In the genomic region with DNA sequence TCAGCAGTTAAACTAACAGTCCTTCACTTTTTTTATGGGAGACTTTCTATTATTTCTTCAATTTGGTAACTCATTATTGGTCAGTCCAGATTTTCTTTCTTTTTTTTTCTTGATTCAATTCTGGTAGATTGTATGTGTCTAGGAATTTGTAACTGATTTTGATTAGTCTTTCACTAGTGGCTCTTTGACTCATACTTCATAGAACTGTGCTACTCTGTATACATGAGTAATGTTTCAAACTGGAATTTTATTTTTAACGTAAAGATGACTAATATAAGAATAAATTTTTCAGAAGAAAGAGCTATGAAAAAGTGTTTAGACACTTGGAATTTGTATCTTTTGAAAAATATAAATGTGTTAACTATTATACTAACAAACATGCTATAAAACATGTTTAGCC, we compare ENCODE assay signal across 32 cellular contexts.
"Had no signal": no experiment of that assay in that cellular context is flagged by ENCODE, and none has a peak within 500 bp of the region (broad histone marks: within the 10 kb centered on the region; RNA-seq: fewer than 3 reads in every experiment).

No MANE protein-coding gene starts in this region.

- H3K4me1 ChIP-seq: adrenal gland, body of pancreas, breast epithelium had no signal

- H3K4me3 ChIP-seq: adrenal gland, body of pancreas, breast epithelium had no signal

- DNase-seq: activated B cell treated with CpG ODN at 0.5 μM for 24 hours; activated CD4-positive, alpha-beta memory T cell treated with anti-CD3 and anti-CD28 coated beads for 36 hours; activated CD4-positive, alpha-beta T cell treated with anti-CD3 and anti-CD28 coated beads for 4 hours; activated CD4-positive, alpha-beta T cell treated with anti-CD3 and anti-CD28 coated beads, Interleukin-2, amount 10 ng/mL, durations not matched to agents 24 days and 14 days; activated CD4-positive, alpha-beta T cell treated with anti-CD3 and anti-CD28 coated beads, Interleukin-2, amount 50 U/mL, for 1 hour; activated CD4-positive, alpha-beta T cell treated with anti-CD3 and anti-CD28 coated beads, Interleukin-2, amount 50 U/mL, for 4 hours; activated CD4-positive, CD25-positive, alpha-beta regulatory T cell treated with anti-CD3 and anti-CD28 coated beads, Interleukin-2, amount 50 U/mL, for 72 hours; activated CD8-positive, alpha-beta memory T cell treated with anti-CD3 and anti-CD28 coated beads, Interleukin-2, amount 50 U/mL, for 4 hours; activated CD8-positive, alpha-beta T cell treated with anti-CD3 and anti-CD28 coated beads for 36 hours; activated effector memory CD4-positive, alpha-beta T cell treated with anti-CD3 and anti-CD28 coated beads, Interleukin-2, amount 50 U/mL, for 16 hours; activated gamma-delta T cell treated with Interleukin-2 at 50 U/mL for 16 hours; activated naive CD4-positive, alpha-beta T cell; activated naive CD4-positive, alpha-beta T cell treated with anti-CD3 and anti-CD28 coated beads for 36 hours; activated naive CD4-positive, alpha-beta T cell treated with anti-CD3 and anti-CD28 coated beads, Interleukin-2, amount 50 U/mL, for 16 hours; activated naive CD8-positive, alpha-beta T cell treated with anti-CD3 and anti-CD28 coated beads for 36 hours; activated T-cell treated with anti-CD3 and anti-CD28 coated beads for 4 hours; activated T-cell treated with anti-CD3 and anti-CD28 coated beads, Interleukin-2, amount 50 U/mL, for 1 hour; activated T-cell treated with anti-CD3 and anti-CD28 coated beads, Interleukin-2, amount 50 U/mL, for 4 hours; activated T-cell treated with anti-CD3 and anti-CD28 coated beads, Interleukin-2, amount 50 U/mL, for 72 hours; adrenal gland; amniotic stem cell; aorta; body of pancreas; brain microvascular endothelial cell; central memory CD4-positive, alpha-beta T cell; T-helper 1 cell; T-helper 2 cell; T-helper 9 cell had no signal

- H3K27ac ChIP-seq: adrenal gland, body of pancreas, brain microvascular endothelial cell, breast epithelium, VCaP had no signal

- H3K9me3 ChIP-seq: adrenal gland, body of pancreas had no signal

- H3K36me3 ChIP-seq: adrenal gland, brain microvascular endothelial cell, breast epithelium had no signal

- H3K27me3 ChIP-seq: adrenal gland, body of pancreas, brain microvascular endothelial cell, breast epithelium had no signal

- ATAC-seq: activated CD8-positive, alpha-beta T cell treated with anti-CD3 and anti-CD28 coated beads for 36 hours; activated naive CD4-positive, alpha-beta T cell treated with anti-CD3 and anti-CD28 coated beads, Interleukin-2, amount 50 U/mL, for 72 hours; activated T-cell treated with anti-CD3 and anti-CD28 coated beads, Interleukin-2, amount 50 U/mL, for 4 hours; activated T-cell treated with anti-CD3 and anti-CD28 coated beads, Interleukin-2, amount 50 U/mL, for 72 hours; activated T-helper 17 cell treated with anti-CD3 and anti-CD28 coated beads, Interleukin-2, amount 50 U/mL, for 72 hours; body of pancreas had no signal
